13 cellular contexts compared by ENCODE assay signal in the genomic region with DNA sequence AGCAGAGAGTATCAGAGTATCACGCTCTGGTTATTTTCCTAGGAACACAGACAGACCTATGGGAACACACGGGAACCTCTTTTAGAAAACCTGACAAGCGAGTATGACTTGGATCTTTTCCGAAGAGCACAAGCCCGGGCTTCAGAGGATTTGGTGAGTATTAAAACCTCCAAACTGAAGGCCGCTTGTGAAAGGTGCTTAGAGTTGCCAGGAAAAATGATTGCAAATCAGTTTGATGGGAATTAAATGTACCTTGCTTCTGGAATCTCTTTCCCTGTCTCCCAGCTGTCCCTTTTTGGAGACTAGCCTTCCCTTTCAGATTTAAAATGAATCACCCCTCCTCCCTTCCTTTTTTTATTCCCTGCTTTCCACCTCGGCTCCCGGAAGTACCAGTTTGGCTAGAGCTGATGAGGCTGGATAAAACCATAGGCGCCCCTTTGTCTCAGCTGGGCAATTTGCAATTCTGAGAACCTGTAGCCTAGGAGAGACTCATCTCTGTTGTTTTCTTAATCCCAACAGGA. TPM values are rescaled to one million over a fixed set of nuclear protein-coding genes. Genes with fewer than 3 reads are reported as not detected.
DNase-seq lines count a peak whose midpoint lies in the region; ATAC-seq, FAIRE-seq and TF ChIP-seq lines count a peak whose summit lies in the region.
"Had no signal": no experiment of that assay in that cellular context is flagged by ENCODE, and none has a peak within 500 bp of the region (broad histone marks: within the 10 kb centered on the region; RNA-seq: fewer than 3 reads in every experiment).

No MANE protein-coding gene starts in this region.

- no peaks in the 10 kb centered on the region for H4K20me1 ChIP-seq in H1 (replicated peaks in 1 of 2; ENCODE audit: control insufficient read depth in 1 of 2, insufficient read depth in 2 of 2, low read length in 2 of 2)

- H2BK5ac ChIP-seq in H1 (ENCODE audit: low read depth, low read length) = peak overlapping the region; percentile 87; the same call in 1 of the 2 replicates

- H3K23me2 ChIP-seq in H1 (ENCODE audit: low read depth, low read length) = peaks cover 4% of the 10 kb centered on the region; the same call in 1 of the 2 replicates

- no peak overlapping the region for H4K8ac ChIP-seq in H1 (ENCODE audit: extremely low read depth, insufficient read depth, low read length)

- H2AFZ ChIP-seq in H1 (ENCODE audit: low read length) = no peak overlapping the region

- POLR2A ChIA-PET in H1 (lab: Charles Lee; ENCODE audit: partially characterized antibody) = interaction anchor here (0.7 to 2.0 kb wide), 12 partner anchors 9 to 294 kb away, joined by 3 to 11 read pairs (median 4); a partner anchor contains a TSS
- POLR2A ChIA-PET in HEK293T (lab: Yijun Ruan, JAX) = no interaction called here

- TF ChIP-seq CTCF in H1 (IDR thresholded peaks at IDR 0.05; ENCODE audit: control extremely low read depth in 1 of 3, insufficient read depth in 1 of 3, low read depth in 1 of 3, low read length in 3 of 3) = no peak

- DNase-seq in left ventricle myocardium superior (no peak), cardiac septum (ENCODE audit: low spot score) (no peak), H1 (ENCODE audit: low read depth in 1 of 2, low spot score in 2 of 2) (peak in 1 of 2 experiments; percentile 58), midbrain (lab: John Stamatoyannopoulos, UW) (peak; percentile 28), HEK293T (ENCODE audit: extremely low spot score) (no peak), glomerular visceral epithelial cell (ENCODE audit: extremely low spot score) (no peak)
- DNase-seq: HCEC 1CT, NCI-H510A treated with DMSO at 0.1 percent for 48 hours, uterus had no signal

- peak overlapping the region in 3 of 4 experiments; percentile 19 to 54 (median 54); a peak in 5 of 7 replicates for H3K9ac ChIP-seq in H1 (replicated peaks in 1 of 4; ENCODE audit: extremely low read depth in 1 of 4, low read depth in 3 of 4, low read length in 3 of 4)
- H3K9ac ChIP-seq: BLaER1 had no signal

- H3K27ac ChIP-seq in H1 (ENCODE audit: low read depth, low read length) = peak overlapping the region; percentile 72
- H3K27ac ChIP-seq: BLaER1 had no signal

- peak overlapping the region; percentile 91 for H4K5ac ChIP-seq in H1 (ENCODE audit: insufficient read length, low read depth, low read length)

- TF ChIP-seq POLR2A in H1 (IDR thresholded peaks at IDR 0.05; ENCODE audit: control extremely low read depth in 1 of 2, low read depth in 2 of 2, low read length in 2 of 2) = peak in 1 of 2 experiments; percentile 39; a peak in 1 of 3 replicates

- peak overlapping the region; percentile 92 for H3K56ac ChIP-seq in H1 (replicated peaks; ENCODE audit: insufficient read length, low read depth, low read length)

- H2BK12ac ChIP-seq in H1 (ENCODE audit: low read depth, low read length) = no peak overlapping the region

- peak in 1 of 2 experiments; percentile 44; a peak in 1 of 3 replicates for TF ChIP-seq EP300 in H1 (IDR thresholded peaks at IDR 0.05; ENCODE audit: borderline replicate concordance in 1 of 2, low read depth in 2 of 2, low read length in 2 of 2)

- H4K91ac ChIP-seq in H1 (replicated peaks; ENCODE audit: insufficient read length, low read length) = peak overlapping the region; percentile 63

- no peaks in the 10 kb centered on the region for H3K9me3 ChIP-seq in H1 (ENCODE audit: insufficient read depth in 2 of 2, low read depth in 1 of 2, low read length in 1 of 2)
- H3K9me3 ChIP-seq: BLaER1, uterus had no signal

- H2BK20ac ChIP-seq in H1 (ENCODE audit: low read length) = no peak overlapping the region

- H3K4ac ChIP-seq in H1 (replicated peaks; ENCODE audit: insufficient read length, low read depth, low read length) = peak overlapping the region; percentile 86

- peak; percentile 14 for ATAC-seq in left ventricle myocardium superior
- ATAC-seq in GM21447 (IDR thresholded peaks at IDR 0.05; ENCODE audit: unreplicated experiment) = no peak
- ATAC-seq in HG03097 (IDR thresholded peaks at IDR 0.05; ENCODE audit: low FRiP score, unreplicated experiment) = no peak

- no peak overlapping the region for H3K18ac ChIP-seq in H1 (ENCODE audit: extremely low read depth, low read length)

- intact Hi-C loops in left ventricle myocardium superior (cut with micrococcal nuclease) (no loop called here), cardiac septum (cut with DNase I) (no loop called here)

- H2AK5ac ChIP-seq in H1 (ENCODE audit: low read depth, low read length) = no peak overlapping the region

- H3K14ac ChIP-seq in H1 (ENCODE audit: insufficient read length) = no peak overlapping the region

- H2BK15ac ChIP-seq in H1 (ENCODE audit: low read length) = no peak overlapping the region

- H3K4me1 ChIP-seq in H1 (replicated peaks in 1 of 4; ENCODE audit: control insufficient read depth in 3 of 4, insufficient read depth in 4 of 4, low read length in 3 of 4) = peaks cover 6 to 26% (median 21%) of the 10 kb centered on the region in 4 experiments; a peak in 6 of 7 replicates
- H3K4me1 ChIP-seq: uterus had no signal

- peak overlapping the region; percentile 11 to 54 (median 21); a peak in 7 of 8 replicates for H3K4me3 ChIP-seq in H1 (ENCODE audit: extremely low read depth in 1 of 4, insufficient read depth in 2 of 4, low read depth in 3 of 4, low read length in 4 of 4)
- H3K4me3 ChIP-seq: BLaER1, uterus had no signal

- H3K36me3 ChIP-seq in H1 (ENCODE audit: control insufficient read depth in 2 of 4, insufficient read depth in 4 of 4, low read length in 3 of 4) = peaks cover 5 to 31% (median 16%) of the 10 kb centered on the region in 4 experiments
- H3K36me3 ChIP-seq: uterus had no signal

- FAIRE-seq in H1 (lab: Jason Lieb, UNC) = peak; percentile 91

- peak overlapping the region; percentile 67 to 81 for H3K4me2 ChIP-seq in H1 (ENCODE audit: insufficient read depth in 1 of 2, low read depth in 2 of 2, low read length in 2 of 2)
- H3K4me2 ChIP-seq: BLaER1 had no signal

- WGBS in H1 (ENCODE audit: extremely low coverage in 1 of 2, insufficient coverage in 1 of 2, insufficient read length in 1 of 2, insufficient replicate concordance in 2 of 2, low coverage in 1 of 2, low lambda C conversion rate in 2 of 2, missing lambda C conversion rate in 1 of 2), 2 experiments = 4% methylated on average over 9 of the region's 9 CpGs; no CpG with 5 or more reads in 1 of the 2 experiments

- H2BK120ac ChIP-seq in H1 (replicated peaks; ENCODE audit: low read depth, low read length) = peak overlapping the region; percentile 89

- TF ChIP-seq RAD21 in H1 (IDR thresholded peaks at IDR 0.05 in 1 of 2, conservative IDR thresholded peaks at IDR 0.05 in 1 of 2; ENCODE audit: low read depth in 2 of 2, low read length in 2 of 2) = no peak

- CTCF ChIA-PET in H1 (lab: Charles Lee; ENCODE audit: partially characterized antibody) (interaction anchor here (0.7 to 2.5 kb wide), 11 partner anchors 10 to 343 kb away, joined by 3 to 10 read pairs (median 4); a partner anchor contains a TSS), HEK293T (lab: Yijun Ruan, JAX) (interaction anchor here (0.7 kb wide), 1 partner anchor 113 kb away, joined by 4 read pairs; no protein-coding TSS in a partner anchor)

- no peak overlapping the region for H3K23ac ChIP-seq in H1 (ENCODE audit: insufficient read length)

- H3K79me1 ChIP-seq in H1 (ENCODE audit: low read depth, low read length) = no peaks in the 10 kb centered on the region; the same call in none of the 2 replicates

- peaks cover 0 to 36% of the 10 kb centered on the region in 2 experiments; a peak in 3 of 4 replicates for H3K79me2 ChIP-seq in H1 (ENCODE audit: control insufficient read depth in 1 of 2, insufficient read depth in 2 of 2, low read length in 2 of 2)

- no peaks in the 10 kb centered on the region for H3K27me3 ChIP-seq in H1 (replicated peaks in 1 of 4; ENCODE audit: control insufficient read depth in 3 of 4, extremely low read depth in 1 of 4, insufficient read depth in 3 of 4, low read length in 3 of 4)
- H3K27me3 ChIP-seq: BLaER1, uterus had no signal

TF ChIP-seq in H1, 55 proteins besides CTCF, POLR2A, EP300 and RAD21 (continues in another document):
- TF ChIP-seq JUND (IDR thresholded peaks at IDR 0.05; ENCODE audit: low read length) = 0 out of 2 replicates have a peak, but pooled peaks have one; percentile 37

TF ChIP-seq in HEK293T, 16 proteins besides CTCF, POLR2A, EP300 and RAD21 (continues in another document):
- TF ChIP-seq SP1 (IDR thresholded peaks at IDR 0.05) = no peak

RNA-seq across cellular contexts. Expression of a gene that starts 27.3 kb away (rescaled TPM):
- total RNA-seq in left ventricle myocardium superior = 52.8 TPM
- 63.2 TPM for total RNA-seq in cardiac septum
- 138 and 139 TPM in 2 replicates for total RNA-seq in H1 (2021; fragmentation: NEBNext Ultra II Directional; extraction: Animal tissue kit (Norgen Biotek cat#: 25700))
- 56.2 and 90.9 TPM in 2 replicates for polyA plus RNA-seq in H1 (2011; rRNA removed)
- polyA plus RNA-seq in H1 (2011; cell fraction: cytosol; rRNA removed) = 70.9 TPM
- polyA plus RNA-seq in H1 (2011; cell fraction: nucleus; rRNA removed) = 44.8 TPM
- 68.5 to 97.8 TPM (median 78.6 TPM) in 4 replicates for polyA plus RNA-seq in H1 (2012, experiment 1 of 2)
- polyA plus RNA-seq in H1 (2012, experiment 2 of 2) = 57.4 TPM
- 104 TPM for polyA plus RNA-seq in H1 (2013, experiment 1 of 2)
- polyA plus RNA-seq in H1 (2013, experiment 2 of 2) = 104 TPM
- 172 and 217 TPM in 2 replicates for polyA minus RNA-seq in H1 (2011; rRNA and poly(A)+ RNA removed)
- 115 TPM for polyA minus RNA-seq in H1 (2011; cell fraction: cytosol; rRNA and poly(A)+ RNA removed)
- 104 TPM for polyA minus RNA-seq in H1 (2011; cell fraction: nucleus; rRNA and poly(A)+ RNA removed)

RNA-seq across cellular contexts. Expression of a gene that starts 32.0 kb away (rescaled TPM):
- not detected for total RNA-seq in left ventricle myocardium superior
- total RNA-seq in cardiac septum = 1.7 TPM
- total RNA-seq in H1 (2021; fragmentation: NEBNext Ultra II Directional; extraction: Animal tissue kit (Norgen Biotek cat#: 25700)) = not detected in 2 replicates
- 0.15 and 0.22 TPM in 2 replicates for polyA plus RNA-seq in H1 (2011; rRNA removed)
- 0.31 TPM for polyA plus RNA-seq in H1 (2011; cell fraction: cytosol; rRNA removed)
- polyA plus RNA-seq in H1 (2011; cell fraction: nucleus; rRNA removed) = 0.54 TPM
- 0.52 to 0.61 TPM in 2 of 4 replicates, not detected in the others for polyA plus RNA-seq in H1 (2012, experiment 1 of 2)
- not detected for polyA plus RNA-seq in H1 (2012, experiment 2 of 2)
- polyA plus RNA-seq in H1 (2013, experiment 1 of 2) = not detected
- polyA plus RNA-seq in H1 (2013, experiment 2 of 2) = not detected
- polyA minus RNA-seq in H1 (2011; rRNA and poly(A)+ RNA removed) = not detected in 2 replicates
- polyA minus RNA-seq in H1 (2011; cell fraction: cytosol; rRNA and poly(A)+ RNA removed) = not detected
- not detected for polyA minus RNA-seq in H1 (2011; cell fraction: nucleus; rRNA and poly(A)+ RNA removed)
- total RNA-seq: liver had no signal
- polyA plus RNA-seq: liver had no signal

RNA-seq across cellular contexts. Expression of a gene that starts 51.9 kb away (rescaled TPM):
- 11.2 TPM for total RNA-seq in left ventricle myocardium superior
- 5.8 TPM for total RNA-seq in cardiac septum
- total RNA-seq in H1 (2021; fragmentation: NEBNext Ultra II Directional; extraction: Animal tissue kit (Norgen Biotek cat#: 25700)) = 25.3 and 28.4 TPM in 2 replicates
- polyA plus RNA-seq in H1 (2011; rRNA removed) = 45.7 and 52.3 TPM in 2 replicates
- 26.3 TPM for polyA plus RNA-seq in H1 (2011; cell fraction: cytosol; rRNA removed)
- polyA plus RNA-seq in H1 (2011; cell fraction: nucleus; rRNA removed) = 35.8 TPM
- 23.6 to 29.0 TPM (median 26.4 TPM) in 4 replicates for polyA plus RNA-seq in H1 (2012, experiment 1 of 2)
- 23.9 TPM for polyA plus RNA-seq in H1 (2012, experiment 2 of 2)
- polyA plus RNA-seq in H1 (2013, experiment 1 of 2) = 29.6 TPM
- 32.5 TPM for polyA plus RNA-seq in H1 (2013, experiment 2 of 2)
- 15.5 and 22.0 TPM in 2 replicates for polyA minus RNA-seq in H1 (2011; rRNA and poly(A)+ RNA removed)
- polyA minus RNA-seq in H1 (2011; cell fraction: cytosol; rRNA and poly(A)+ RNA removed) = 19.9 TPM
- 19.4 TPM for polyA minus RNA-seq in H1 (2011; cell fraction: nucleus; rRNA and poly(A)+ RNA removed)
